In genomic region chr11:66970808-66971442, GRCh38 we compare ENCODE assay signal across 9 cellular contexts. TPM values are rescaled to one million over a fixed set of nuclear protein-coding genes. Genes with fewer than 3 reads are reported as not detected.
A peak's percentile ranks its signal among the peaks of the same experiment; 100 is the strongest.
DNase-seq lines count a peak whose midpoint lies in the region; ATAC-seq and TF ChIP-seq lines count a peak whose summit lies in the region.
"Had no signal": no experiment of that assay in that cellular context is flagged by ENCODE, and none has a peak within 500 bp of the region (broad histone marks: within the 10 kb centered on the region; RNA-seq: fewer than 3 reads in every experiment).

No MANE protein-coding gene starts in this region.

- CTCF ChIA-PET in activated CD8-positive, alpha-beta T cell treated with anti-CD3 and anti-CD28 coated beads for 36 hours (lab: Charles Lee): interaction anchor here (1.0 kb wide), 1 partner anchor 11 kb away, joined by 3 read pairs; no protein-coding TSS in a partner anchor
- CTCF ChIA-PET in activated CD8-positive, alpha-beta T cell treated with anti-CD3 and anti-CD28 coated beads, Interleukin-2, amount 10 ng/mL, durations not matched to agents 7 days and 5 days (lab: Charles Lee): interaction anchor here (1.6 kb wide), 1 partner anchor 12 kb away, joined by 4 read pairs; no protein-coding TSS in a partner anchor
- CTCF ChIA-PET in activated CD4-positive, alpha-beta memory T cell treated with anti-CD3 and anti-CD28 coated beads for 36 hours (lab: Charles Lee): interaction anchor here (0.6 to 2.0 kb wide), 2 partner anchors 12 to 161 kb away, joined by 3 to 5 read pairs; partner anchors contain the start of gene PC

- peaks cover 8% of the 10 kb centered on the region for H3K4me1 Mint-ChIP-seq in activated CD8-positive, alpha-beta T cell treated with anti-CD3 and anti-CD28 coated beads for 36 hours (ENCODE audit: low read depth)
- peaks cover 17% of the 10 kb centered on the region for H3K4me1 Mint-ChIP-seq in activated CD8-positive, alpha-beta T cell treated with anti-CD3 and anti-CD28 coated beads, Interleukin-2, amount 10 ng/mL, durations not matched to agents 7 days and 5 days (ENCODE audit: low read depth)
- H3K4me1 Mint-ChIP-seq in activated CD4-positive, alpha-beta memory T cell treated with anti-CD3 and anti-CD28 coated beads for 36 hours (ENCODE audit: low read depth): peaks cover 15% of the 10 kb centered on the region
- peaks cover 33% of the 10 kb centered on the region for H3K4me1 Mint-ChIP-seq in stimulated activated effector memory CD8-positive, alpha-beta T cell treated with anti-CD3 and anti-CD28 coated beads, Interleukin-12 subunit alpha, Interleukin-12 subunit beta, amount 100 ng/mL, for 72 hours

- H3K4me3 Mint-ChIP-seq in activated CD8-positive, alpha-beta T cell treated with anti-CD3 and anti-CD28 coated beads for 36 hours: no peak overlapping the region
- no peak overlapping the region for H3K4me3 Mint-ChIP-seq in activated CD8-positive, alpha-beta T cell treated with anti-CD3 and anti-CD28 coated beads, Interleukin-2, amount 10 ng/mL, durations not matched to agents 7 days and 5 days
- no peak overlapping the region for H3K4me3 Mint-ChIP-seq in activated CD4-positive, alpha-beta memory T cell treated with anti-CD3 and anti-CD28 coated beads for 36 hours
- H3K4me3 Mint-ChIP-seq in stimulated activated effector memory CD8-positive, alpha-beta T cell treated with anti-CD3 and anti-CD28 coated beads, Interleukin-12 subunit alpha, Interleukin-12 subunit beta, amount 100 ng/mL, for 72 hours: peak overlapping the region; percentile 20

- H3K27ac Mint-ChIP-seq in activated CD8-positive, alpha-beta T cell treated with anti-CD3 and anti-CD28 coated beads for 36 hours: peak overlapping the region; percentile 41
- no peak overlapping the region for H3K27ac Mint-ChIP-seq in activated CD8-positive, alpha-beta T cell treated with anti-CD3 and anti-CD28 coated beads, Interleukin-2, amount 10 ng/mL, durations not matched to agents 7 days and 5 days
- H3K27ac Mint-ChIP-seq in activated CD4-positive, alpha-beta memory T cell treated with anti-CD3 and anti-CD28 coated beads for 36 hours: peak overlapping the region; percentile 25
- H3K27ac Mint-ChIP-seq in stimulated activated effector memory CD8-positive, alpha-beta T cell treated with anti-CD3 and anti-CD28 coated beads, Interleukin-12 subunit alpha, Interleukin-12 subunit beta, amount 100 ng/mL, for 72 hours: peak overlapping the region; percentile 29

- peak; percentile 91 for ATAC-seq in activated CD8-positive, alpha-beta T cell treated with anti-CD3 and anti-CD28 coated beads for 36 hours
- ATAC-seq in activated CD8-positive, alpha-beta T cell treated with anti-CD3 and anti-CD28 coated beads, Interleukin-2, amount 10 ng/mL, durations not matched to agents 7 days and 5 days: no peak
- ATAC-seq in left cardiac atrium: peak; percentile 87 to 97
- peak; percentile 97 for ATAC-seq in stimulated activated effector memory CD8-positive, alpha-beta T cell treated with anti-CD3 and anti-CD28 coated beads, Interleukin-12 subunit alpha, Interleukin-12 subunit beta, amount 100 ng/mL, for 72 hours
- no peak for ATAC-seq in GM18498 (IDR thresholded peaks at IDR 0.05; ENCODE audit: unreplicated experiment)
- ATAC-seq in GM19452 (IDR thresholded peaks at IDR 0.05; ENCODE audit: unreplicated experiment): no peak

- POLR2A ChIA-PET in activated CD8-positive, alpha-beta T cell treated with anti-CD3 and anti-CD28 coated beads for 36 hours (lab: Charles Lee): interaction anchor here (1.0 to 1.6 kb wide), 3 partner anchors 8 to 12 kb away, joined by 3 to 11 read pairs (median 3); partner anchors contain the start of gene PC
- POLR2A ChIA-PET in activated CD8-positive, alpha-beta T cell treated with anti-CD3 and anti-CD28 coated beads, Interleukin-2, amount 10 ng/mL, durations not matched to agents 7 days and 5 days (lab: Charles Lee): no interaction called here
- POLR2A ChIA-PET in activated CD4-positive, alpha-beta memory T cell treated with anti-CD3 and anti-CD28 coated beads for 36 hours (lab: Charles Lee): interaction anchor here (2.1 kb wide), 1 partner anchor 12 kb away, joined by 6 read pairs; the partner anchor contains the start of gene PC

- H3K9me3 Mint-ChIP-seq in activated CD8-positive, alpha-beta T cell treated with anti-CD3 and anti-CD28 coated beads for 36 hours: no peaks in the 10 kb centered on the region
- H3K9me3 Mint-ChIP-seq in activated CD8-positive, alpha-beta T cell treated with anti-CD3 and anti-CD28 coated beads, Interleukin-2, amount 10 ng/mL, durations not matched to agents 7 days and 5 days (ENCODE audit: insufficient read depth): no peaks in the 10 kb centered on the region
- peaks cover 2% of the 10 kb centered on the region for H3K9me3 Mint-ChIP-seq in activated CD4-positive, alpha-beta memory T cell treated with anti-CD3 and anti-CD28 coated beads for 36 hours
- H3K9me3 Mint-ChIP-seq in stimulated activated effector memory CD8-positive, alpha-beta T cell treated with anti-CD3 and anti-CD28 coated beads, Interleukin-12 subunit alpha, Interleukin-12 subunit beta, amount 100 ng/mL, for 72 hours: no peaks in the 10 kb centered on the region

- peaks cover 6% of the 10 kb centered on the region for H3K27me3 Mint-ChIP-seq in activated CD8-positive, alpha-beta T cell treated with anti-CD3 and anti-CD28 coated beads for 36 hours
- H3K27me3 Mint-ChIP-seq in activated CD8-positive, alpha-beta T cell treated with anti-CD3 and anti-CD28 coated beads, Interleukin-2, amount 10 ng/mL, durations not matched to agents 7 days and 5 days (ENCODE audit: low read depth): peaks cover 2% of the 10 kb centered on the region
- H3K27me3 Mint-ChIP-seq in activated CD4-positive, alpha-beta memory T cell treated with anti-CD3 and anti-CD28 coated beads for 36 hours: peaks cover 7% of the 10 kb centered on the region

- no peaks in the 10 kb centered on the region for H3K36me3 Mint-ChIP-seq in activated CD8-positive, alpha-beta T cell treated with anti-CD3 and anti-CD28 coated beads for 36 hours (ENCODE audit: low read depth)
- no peaks in the 10 kb centered on the region for H3K36me3 Mint-ChIP-seq in activated CD8-positive, alpha-beta T cell treated with anti-CD3 and anti-CD28 coated beads, Interleukin-2, amount 10 ng/mL, durations not matched to agents 7 days and 5 days (ENCODE audit: low read depth)
- H3K36me3 Mint-ChIP-seq in activated CD4-positive, alpha-beta memory T cell treated with anti-CD3 and anti-CD28 coated beads for 36 hours: no peaks in the 10 kb centered on the region
- H3K36me3 Mint-ChIP-seq in stimulated activated effector memory CD8-positive, alpha-beta T cell treated with anti-CD3 and anti-CD28 coated beads, Interleukin-12 subunit alpha, Interleukin-12 subunit beta, amount 100 ng/mL, for 72 hours: no peaks in the 10 kb centered on the region

- intact Hi-C loops in activated CD8-positive, alpha-beta T cell treated with anti-CD3 and anti-CD28 coated beads for 36 hours (cut with micrococcal nuclease): no loop called here
- intact Hi-C loops in activated CD4-positive, alpha-beta memory T cell treated with anti-CD3 and anti-CD28 coated beads for 36 hours (cut with micrococcal nuclease): loop anchor here (2.0 kb wide), 1 partner anchor 78 kb away; no protein-coding TSS in a partner anchor
- intact Hi-C loops in left cardiac atrium (cut with DNase I): no loop called here

- DNase-seq in activated CD8-positive, alpha-beta T cell treated with anti-CD3 and anti-CD28 coated beads for 36 hours: peak; percentile 51
- DNase-seq in activated CD8-positive, alpha-beta T cell treated with anti-CD3 and anti-CD28 coated beads, Interleukin-2, amount 10 ng/mL, durations not matched to agents 7 days and 5 days: no peak
- DNase-seq in activated CD4-positive, alpha-beta memory T cell treated with anti-CD3 and anti-CD28 coated beads for 36 hours: peak; percentile 64
- DNase-seq in left cardiac atrium (peak; percentile 60), NCI-H526 treated with DMSO at 0.1 percent for 48 hours (lab: John Stamatoyannopoulos, UW) (no peak)
- DNase-seq in stimulated activated effector memory CD8-positive, alpha-beta T cell treated with anti-CD3 and anti-CD28 coated beads, Interleukin-12 subunit alpha, Interleukin-12 subunit beta, amount 100 ng/mL, for 72 hours (ENCODE audit: low spot score in 2 of 2): peak in 1 of 2 donors; percentile 63

- TF ChIP-seq CTCF in activated CD8-positive, alpha-beta T cell treated with anti-CD3 and anti-CD28 coated beads for 36 hours (IDR thresholded peaks at IDR 0.05): no peak

RNA-seq across cellular contexts. Expression of gene C11orf86, which starts 4.2 kb away (rescaled TPM):
- not detected for total RNA-seq in activated CD8-positive, alpha-beta T cell treated with anti-CD3 and anti-CD28 coated beads for 36 hours
- not detected for total RNA-seq in activated CD8-positive, alpha-beta T cell treated with anti-CD3 and anti-CD28 coated beads, Interleukin-2, amount 10 ng/mL, durations not matched to agents 7 days and 5 days
- total RNA-seq in activated CD4-positive, alpha-beta memory T cell treated with anti-CD3 and anti-CD28 coated beads for 36 hours: not detected
- not detected for total RNA-seq in left cardiac atrium
- total RNA-seq: T-helper 2 cell treated with Interferon-gamma antibody and Interleukin-4, amounts not matched to agents 100 ng/mL and 5 ng/mL, for 36 hours had no signal

RNA-seq across cellular contexts. Expression of gene PC, which starts 12.7 kb away (rescaled TPM):
- total RNA-seq in activated CD8-positive, alpha-beta T cell treated with anti-CD3 and anti-CD28 coated beads for 36 hours: 1 to 10 TPM; 5.6 to 6.5 TPM
- 10 to 100 TPM; 10.4 to 11.7 TPM for total RNA-seq in activated CD8-positive, alpha-beta T cell treated with anti-CD3 and anti-CD28 coated beads, Interleukin-2, amount 10 ng/mL, durations not matched to agents 7 days and 5 days
- total RNA-seq in activated CD4-positive, alpha-beta memory T cell treated with anti-CD3 and anti-CD28 coated beads for 36 hours: 10 to 100 TPM; 13.1 to 15.3 TPM
- total RNA-seq in left cardiac atrium: 10 to 100 TPM; 21.2 to 39.1 TPM

RNA-seq across cellular contexts. Expression of gene SYT12, which starts 52.0 kb away (rescaled TPM):
- total RNA-seq in activated CD8-positive, alpha-beta T cell treated with anti-CD3 and anti-CD28 coated beads for 36 hours: not detected
- total RNA-seq in activated CD8-positive, alpha-beta T cell treated with anti-CD3 and anti-CD28 coated beads, Interleukin-2, amount 10 ng/mL, durations not matched to agents 7 days and 5 days: not detected
- total RNA-seq in activated CD4-positive, alpha-beta memory T cell treated with anti-CD3 and anti-CD28 coated beads for 36 hours: not detected
- 1 to 10 TPM in 1 of 2 donors, under 1 TPM in 1; 0.18 to 1.8 TPM for total RNA-seq in left cardiac atrium
- total RNA-seq: T-helper 2 cell treated with Interferon-gamma antibody and Interleukin-4, amounts not matched to agents 100 ng/mL and 5 ng/mL, for 36 hours had no signal

Comparison
In these comparisons a context has a peak if more than half of its experiments do, and no peak if none do; other contexts are left out.
1. ATAC-seq: peak in activated CD8-positive, alpha-beta T cell treated with anti-CD3 and anti-CD28 coated beads for 36 hours (single experiment), left cardiac atrium (2 of 2) and stimulated activated effector memory CD8-positive, alpha-beta T cell treated with anti-CD3 and anti-CD28 coated beads, Interleukin-12 subunit alpha, Interleukin-12 subunit beta, amount 100 ng/mL, for 72 hours (single experiment); none in activated CD8-positive, alpha-beta T cell treated with anti-CD3 and anti-CD28 coated beads, Interleukin-2, amount 10 ng/mL, durations not matched to agents 7 days and 5 days (single experiment), GM18498 (single experiment) and GM19452 (single experiment).
2. DNase-seq: peak in activated CD8-positive, alpha-beta T cell treated with anti-CD3 and anti-CD28 coated beads for 36 hours (single experiment), activated CD4-positive, alpha-beta memory T cell treated with anti-CD3 and anti-CD28 coated beads for 36 hours (single experiment) and left cardiac atrium (single experiment); none in activated CD8-positive, alpha-beta T cell treated with anti-CD3 and anti-CD28 coated beads, Interleukin-2, amount 10 ng/mL, durations not matched to agents 7 days and 5 days (single experiment) and NCI-H526 treated with DMSO at 0.1 percent for 48 hours (single experiment).